9 cellular contexts compared by ENCODE assay signal in genomic region chr7:32062150-32062549, GRCh38. TPM values are rescaled to one million over a fixed set of nuclear protein-coding genes. Genes with fewer than 3 reads are reported as not detected.
A peak's percentile ranks its signal among the peaks of the same experiment; 100 is the strongest.
DNase-seq lines count a peak whose midpoint lies in the region; ATAC-seq, FAIRE-seq and TF ChIP-seq lines count a peak whose summit lies in the region.
"Had no signal": no experiment of that assay in that cellular context is flagged by ENCODE, and none has a peak within 500 bp of the region (broad histone marks: within the 10 kb centered on the region; RNA-seq: fewer than 3 reads in every experiment).

No MANE protein-coding gene starts in this region.

- CTCF ChIA-PET in AG04450 (lab: Charles Lee), result no interaction called here

- H3K4me3 ChIP-seq in AG04450 (ENCODE audit: low read depth, low read length) (no peak overlapping the region), bronchial epithelial cell (ENCODE audit: low read depth, low read length) (no peak overlapping the region)

- H3K27me3 ChIP-seq in AG04450 (ENCODE audit: control insufficient read depth, insufficient read depth, low read length) (no peaks in the 10 kb centered on the region), bronchial epithelial cell (ENCODE audit: control insufficient read depth, insufficient read depth, low read length) (no peaks in the 10 kb centered on the region)

- POLR2A ChIA-PET in AG04450 (lab: Yijun Ruan, JAX), result no interaction called here

- H3K36me3 ChIP-seq in bronchial epithelial cell (ENCODE audit: control insufficient read depth, insufficient read depth, low read length), result no peaks in the 10 kb centered on the region

- H3K27ac ChIP-seq in AG04450 (ENCODE audit: low read depth, low read length), result no peak overlapping the region

- peak; percentile 39 for TF ChIP-seq CTCF in AG04450 (IDR thresholded peaks at IDR 0.05; ENCODE audit: low read depth, low read length)
- peak; percentile 52 for TF ChIP-seq CTCF in GM10266 (IDR thresholded peaks at IDR 0.05; ENCODE audit: control insufficient read depth, insufficient read depth, low read depth, missing control alignments)
- peak; percentile 43 for TF ChIP-seq CTCF in bronchial epithelial cell (IDR thresholded peaks at IDR 0.05; ENCODE audit: insufficient read depth, low read length, severe bottlenecking)

- ATAC-seq in HG02588 (IDR thresholded peaks at IDR 0.05; ENCODE audit: unreplicated experiment), result no peak

- DNase-seq in AG04450 (ENCODE audit: low read depth, low spot score) (no peak), GM10266 (ENCODE audit: extremely low spot score) (no peak), NAMALWA (ENCODE audit: low spot score) (peak; percentile 58), bronchial epithelial cell (ENCODE audit: low read depth) (peak; percentile 2), midbrain (lab: John Stamatoyannopoulos, UW) (peak; percentile 53), medulla oblongata (ENCODE audit: extremely low spot score) (no peak), NCI-H187 (lab: John Stamatoyannopoulos, UW) (no peak)

- no peak for FAIRE-seq in bronchial epithelial cell (lab: Jason Lieb, UNC)
- FAIRE-seq: colon had no signal

- H3K9me3 ChIP-seq in AG04450 (ENCODE audit: control insufficient read depth, insufficient read depth, low read length), result peaks cover 6% of the 10 kb centered on the region

RNA-seq across cellular contexts. Expression of gene PDE1C, which starts 8.1 kb away (rescaled TPM):
- polyA plus RNA-seq in AG04450 (2011; rRNA removed), result 3.4 and 3.8 TPM in 2 replicates
- polyA minus RNA-seq in AG04450 (2011; rRNA and poly(A)+ RNA removed), result 12.3 and 12.6 TPM in 2 replicates
- total RNA-seq in bronchial epithelial cell, result under 0.01 TPM in 1 of 2 replicates, not detected in the other

Comparison
In these comparisons a context has a peak if more than half of its experiments do, and no peak if none do; other contexts are left out.
1. DNase-seq: peak in NAMALWA (single experiment), bronchial epithelial cell (single experiment) and midbrain (single experiment); none in AG04450 (single experiment), GM10266 (single experiment), medulla oblongata (single experiment) and NCI-H187 (0 of 2).
2. Peak in every context shown above with its lines, with median percentiles within 50 percentile points of each other: CTCF ChIP-seq.